In genomic region chr6:161393839-161394364, GRCh38 we compare ENCODE assay signal across 8 cellular contexts.
DNase-seq lines count a peak whose midpoint lies in the region; ATAC-seq and TF ChIP-seq lines count a peak whose summit lies in the region.

No MANE protein-coding gene starts in this region.

- peaks cover 21% of the 10 kb centered on the region for H3K27me3 ChIP-seq in adipocyte (replicated peaks; ENCODE audit: control insufficient read depth, insufficient read depth, low read length)
- H3K27me3 ChIP-seq in gastrocnemius medialis: no peaks in the 10 kb centered on the region

- in situ Hi-C loops in gastrocnemius medialis (cut with MboI; ENCODE audit: low sequenced_read_pairs in 4 of 4): loop anchor here in 1 of 4 donors (5.0 kb wide), 1 partner anchor 103 kb away; no protein-coding TSS in a partner anchor

- H3K9ac ChIP-seq in adipocyte (ENCODE audit: low read length): peak overlapping the region; percentile 4

- H3K4me3 ChIP-seq in adipocyte (ENCODE audit: low read length) (peak overlapping the region; percentile 58), gastrocnemius medialis (peak overlapping the region in 3 of 4 donors; percentile 26 to 36 (median 27))

- POLR2A ChIA-PET in HEK293T (lab: Yijun Ruan, JAX): interaction anchor here (0.6 kb wide), 1 partner anchor 1313 kb away, joined by 3 read pairs; no protein-coding TSS in a partner anchor

- peak overlapping the region in 1 of 4 donors; percentile 17 for H3K27ac ChIP-seq in gastrocnemius medialis

- CTCF ChIA-PET in HEK293T (lab: Yijun Ruan, JAX): interaction anchor here (0.6 to 1.6 kb wide), 6 partner anchors 24 to 1248 kb away, joined by 3 to 8 read pairs (median 3); no protein-coding TSS in a partner anchor

- no peak for TF ChIP-seq POLR2A in gastrocnemius medialis (IDR thresholded peaks at IDR 0.05)

- DNase-seq in activated CD8-positive, alpha-beta memory T cell treated with anti-CD3 and anti-CD28 coated beads for 1 hour (ENCODE audit: extremely low read depth in 1 of 2, low read depth in 1 of 2): peak; percentile 3 to 15
- no peak for DNase-seq in activated CD8-positive, alpha-beta memory T cell treated with anti-CD3 and anti-CD28 coated beads, Interleukin-2, amount 50 U/mL, for 48 hours
- DNase-seq in HEK293T (ENCODE audit: extremely low spot score): peak; percentile 74
- DNase-seq in M059J (ENCODE audit: low read depth): peak; percentile 93
- DNase-seq in RPMI8226: peak; percentile 71
- DNase-seq in adipocyte (ENCODE audit: low read depth): peak; percentile 93
- DNase-seq in left ventricle myocardium superior: no peak
- DNase-seq in gastrocnemius medialis: peak; percentile 38 to 56

- peak; percentile 66 to 76 (median 68) for TF ChIP-seq CTCF in gastrocnemius medialis (IDR thresholded peaks at IDR 0.05 in 4 of 5, conservative IDR thresholded peaks at IDR 0.05 in 1 of 5)

- H3K9me3 ChIP-seq in adipocyte (ENCODE audit: control insufficient read depth, low read length) (peaks cover 7% of the 10 kb centered on the region), gastrocnemius medialis (no peaks in the 10 kb centered on the region)

- ATAC-seq in left ventricle myocardium superior (peak; percentile 89), gastrocnemius medialis (peak; percentile 92 to 99)

- peaks cover 4% of the 10 kb centered on the region for H3K4me1 ChIP-seq in adipocyte (ENCODE audit: control insufficient read depth, insufficient read depth, low read length)
- peaks cover 9 to 18% of the 10 kb centered on the region in 2 donors for H3K4me1 ChIP-seq in gastrocnemius medialis

- H3K36me3 ChIP-seq in adipocyte (ENCODE audit: control insufficient read depth, insufficient read depth, low read length, severe bottlenecking) (no peaks in the 10 kb centered on the region), gastrocnemius medialis (no peaks in the 10 kb centered on the region)

- intact Hi-C loops in left ventricle myocardium superior (cut with micrococcal nuclease) (no loop called here), gastrocnemius medialis (cut with DNase I; ENCODE audit: low total_unique reads) (loop anchor here (1.0 to 5.0 kb wide), 4 partner anchors 21 to 303 kb away; no protein-coding TSS in a partner anchor)

TF ChIP-seq in HEK293T, 16 proteins besides CTCF, POLR2A, EP300 and RAD21:
- no peak for TF ChIP-seq CTBP1 (IDR thresholded peaks at IDR 0.05; ENCODE audit: borderline replicate concordance)
- TF ChIP-seq HDGF (IDR thresholded peaks at IDR 0.05; ENCODE audit: borderline replicate concordance): no peak
- no peak for TF ChIP-seq LEF1 (IDR thresholded peaks at IDR 0.05; ENCODE audit: borderline replicate concordance)
- TF ChIP-seq NFRKB (IDR thresholded peaks at IDR 0.05): no peak
- TF ChIP-seq BHLHE40 (IDR thresholded peaks at IDR 0.05; ENCODE audit: borderline replicate concordance): no peak
- TF ChIP-seq TARDBP (IDR thresholded peaks at IDR 0.05): no peak
- no peak for TF ChIP-seq PKNOX1 (IDR thresholded peaks at IDR 0.05)
- no peak for TF ChIP-seq FOXM1 (IDR thresholded peaks at IDR 0.05; ENCODE audit: borderline replicate concordance)
- TF ChIP-seq L3MBTL2 (conservative IDR thresholded peaks at IDR 0.05): no peak
- no peak for TF ChIP-seq SP1 (IDR thresholded peaks at IDR 0.05)
- TF ChIP-seq FOXA1 (IDR thresholded peaks at IDR 0.05): no peak
- no peak for TF ChIP-seq SUZ12 (IDR thresholded peaks at IDR 0.05)
- TF ChIP-seq FOXK2 (IDR thresholded peaks at IDR 0.05): no peak
- TF ChIP-seq ZNF384 (IDR thresholded peaks at IDR 0.05): no peak
- TF ChIP-seq ARNT (IDR thresholded peaks at IDR 0.05): no peak
- no peak for TF ChIP-seq ELF4 (IDR thresholded peaks at IDR 0.05)

Comparison
In these comparisons a context has a peak if more than half of its experiments do, and no peak if none do; other contexts are left out.
1. DNase-seq: peak in activated CD8-positive, alpha-beta memory T cell treated with anti-CD3 and anti-CD28 coated beads for 1 hour (2 of 2), HEK293T (single experiment), M059J (single experiment), RPMI8226 (single experiment), adipocyte (single experiment) and gastrocnemius medialis (2 of 2); none in activated CD8-positive, alpha-beta memory T cell treated with anti-CD3 and anti-CD28 coated beads, Interleukin-2, amount 50 U/mL, for 48 hours (single experiment) and left ventricle myocardium superior (single experiment).